ENCODE assay signal across 16 cellular contexts in genomic region chr12:17278946-17279345, GRCh38.
A peak's percentile ranks its signal among the peaks of the same experiment; 100 is the strongest.
DNase-seq lines count a peak whose midpoint lies in the region; ATAC-seq and TF ChIP-seq lines count a peak whose summit lies in the region.
"Had no signal": no experiment of that assay in that cellular context is flagged by ENCODE, and none has a peak within 500 bp of the region (broad histone marks: within the 10 kb centered on the region; RNA-seq: fewer than 3 reads in every experiment).

No MANE protein-coding gene starts in this region.

- H3K9me3 Mint-ChIP-seq in GM23338: peaks cover 13% of the 10 kb centered on the region

- no peak overlapping the region for H3K27ac Mint-ChIP-seq in GM23338
- H3K27ac Mint-ChIP-seq: CD14-positive monocyte, IgD-negative memory B cell had no signal

- DNase-seq in BE2C (no peak), GM23338 (ENCODE audit: low spot score) (peak; percentile 26), PC-3 (peak; percentile 39), right lobe of liver (no peak), vagina (ENCODE audit: extremely low spot score in 2 of 2) (no peak)
- DNase-seq: activated CD4-positive, CD25-positive, alpha-beta regulatory T cell; activated CD8-positive, alpha-beta memory T cell treated with anti-CD3 and anti-CD28 coated beads, Interleukin-2, amount 50 U/mL, for 48 hours; activated naive CD4-positive, alpha-beta T cell treated with anti-CD3 and anti-CD28 coated beads, Interleukin-2, amount 50 U/mL, for 16 hours; gastrocnemius medialis; NCI-H1436; pancreas had no signal

- H3K27me3 Mint-ChIP-seq in GM23338 (ENCODE audit: insufficient read depth, low read depth, poor library complexity): no peaks in the 10 kb centered on the region
- H3K27me3 Mint-ChIP-seq: IgD-negative memory B cell had no signal

- H3K4me2 ChIP-seq in GM23338 (no peak overlapping the region), PC-3 (ENCODE audit: low read length) (no peak overlapping the region)

- H3K36me3 Mint-ChIP-seq in GM23338 (ENCODE audit: low read depth): peaks cover 8% of the 10 kb centered on the region
- H3K36me3 Mint-ChIP-seq: CD14-positive monocyte had no signal

- no peak overlapping the region for H2AFZ ChIP-seq in GM23338
- H2AFZ ChIP-seq in PC-3 (ENCODE audit: low read length): no peak overlapping the region

- H3K4me1 ChIP-seq in BE2C (no peaks in the 10 kb centered on the region), GM23338 (ENCODE audit: insufficient read depth) (no peaks in the 10 kb centered on the region), PC-3 (ENCODE audit: insufficient read depth, low read length) (no peaks in the 10 kb centered on the region), right lobe of liver (no peaks in the 10 kb centered on the region), gastroesophageal sphincter (no peaks in the 10 kb centered on the region), vagina (no peaks in the 10 kb centered on the region)
- H3K4me1 ChIP-seq: gastrocnemius medialis, pancreas had no signal

- no TSS peak for BruUV-seq in PC-3 (replicated peaks; lab: Mats Ljungman, UMichigan)

- ATAC-seq in GM23338 (no peak), PC-3 (no peak), right lobe of liver (no peak), GM18873 (IDR thresholded peaks at IDR 0.05; ENCODE audit: low FRiP score, unreplicated experiment) (no peak), gastroesophageal sphincter (no peak), GM21515 (IDR thresholded peaks at IDR 0.05; ENCODE audit: unreplicated experiment) (no peak)
- ATAC-seq: gastrocnemius medialis, pancreas had no signal

- H3K79me2 ChIP-seq in GM23338 (replicated peaks; ENCODE audit: insufficient read depth) (no peaks in the 10 kb centered on the region), PC-3 (ENCODE audit: low read length) (no peaks in the 10 kb centered on the region)

- no peak overlapping the region for H3K27ac ChIP-seq in GM23338 (ENCODE audit: low read depth)
- H3K27ac ChIP-seq in PC-3 (ENCODE audit: low read length): no peak overlapping the region
- H3K27ac ChIP-seq in right lobe of liver: no peak overlapping the region
- no peak overlapping the region for H3K27ac ChIP-seq in gastroesophageal sphincter
- no peak overlapping the region for H3K27ac ChIP-seq in vagina
- H3K27ac ChIP-seq: gastrocnemius medialis, pancreas had no signal

- TF ChIP-seq EP300 in gastroesophageal sphincter (IDR thresholded peaks at IDR 0.05): no peak

- H3K36me3 ChIP-seq in BE2C (no peaks in the 10 kb centered on the region), GM23338 (ENCODE audit: insufficient read depth) (no peaks in the 10 kb centered on the region), PC-3 (ENCODE audit: low read depth, low read length) (no peaks in the 10 kb centered on the region), right lobe of liver (no peaks in the 10 kb centered on the region), gastroesophageal sphincter (no peaks in the 10 kb centered on the region), vagina (no peaks in the 10 kb centered on the region)
- H3K36me3 ChIP-seq: gastrocnemius medialis, pancreas had no signal

- no peak overlapping the region for H3K4me3 Mint-ChIP-seq in GM23338
- H3K4me3 Mint-ChIP-seq: CD14-positive monocyte, IgD-negative memory B cell had no signal

- no peaks in the 10 kb centered on the region for H3K4me1 Mint-ChIP-seq in GM23338
- H3K4me1 Mint-ChIP-seq: CD14-positive monocyte, IgD-negative memory B cell had no signal

- TF ChIP-seq CTCF in BE2C (IDR thresholded peaks at IDR 0.05; ENCODE audit: low read depth, low read length): peak; percentile 29; the same call in 1 of the 2 replicates
- TF ChIP-seq CTCF in GM23338 (conservative IDR thresholded peaks at IDR 0.05; ENCODE audit: low read depth in 2 of 2): peak in 1 of 2 experiments; percentile 64; a peak in 3 of 4 replicates
- peak; percentile 61; the same call in 1 of the 2 replicates for TF ChIP-seq CTCF in PC-3 (conservative IDR thresholded peaks at IDR 0.05; ENCODE audit: low read depth, low read length)
- TF ChIP-seq CTCF in right lobe of liver (IDR thresholded peaks at IDR 0.05): peak in 3 of 4 donors; percentile 28 to 31 (median 29)
- no peak for TF ChIP-seq CTCF in gastroesophageal sphincter (IDR thresholded peaks at IDR 0.05)
- TF ChIP-seq CTCF in vagina (IDR thresholded peaks at IDR 0.05): no peak

- H3K27me3 ChIP-seq in BE2C: no peaks in the 10 kb centered on the region
- no peaks in the 10 kb centered on the region for H3K27me3 ChIP-seq in GM23338 (ENCODE audit: insufficient read depth)
- H3K27me3 ChIP-seq in PC-3 (ENCODE audit: low read length): no peaks in the 10 kb centered on the region
- no peaks in the 10 kb centered on the region for H3K27me3 ChIP-seq in right lobe of liver
- no peaks in the 10 kb centered on the region for H3K27me3 ChIP-seq in gastroesophageal sphincter
- no peaks in the 10 kb centered on the region for H3K27me3 ChIP-seq in vagina
- H3K27me3 ChIP-seq: gastrocnemius medialis, pancreas had no signal

- POLR2A ChIA-PET in PC-3 (lab: Charles Lee; ENCODE audit: unreplicated experiment): no interaction called here

- H3K9me2 ChIP-seq in GM23338 (ENCODE audit: insufficient read depth): peaks cover 3% of the 10 kb centered on the region; the same call in 1 of the 2 replicates
- H3K9me2 ChIP-seq in PC-3 (replicated peaks; ENCODE audit: low read length): no peaks in the 10 kb centered on the region

- H3K4me3 ChIP-seq in BE2C (ENCODE audit: low read depth, low read length): no peak overlapping the region
- H3K4me3 ChIP-seq in GM23338: no peak overlapping the region
- H3K4me3 ChIP-seq in PC-3 (ENCODE audit: low read length): no peak overlapping the region
- no peak overlapping the region for H3K4me3 ChIP-seq in right lobe of liver
- no peak overlapping the region for H3K4me3 ChIP-seq in gastroesophageal sphincter
- H3K4me3 ChIP-seq in vagina: no peak overlapping the region
- H3K4me3 ChIP-seq: gastrocnemius medialis, pancreas had no signal

- no peak overlapping the region for H3K9ac ChIP-seq in PC-3 (ENCODE audit: low read length)

- intact Hi-C loops in PC-3 (cut with micrococcal nuclease) (loop anchor here (10.0 kb wide), 1 partner anchor 176 kb away; no protein-coding TSS in a partner anchor), right lobe of liver (cut with DNase I) (no loop called here), vagina (cut with DNase I) (no loop called here)

- H4K20me1 ChIP-seq in GM23338 (replicated peaks; ENCODE audit: insufficient read depth): no peaks in the 10 kb centered on the region
- H4K20me1 ChIP-seq in PC-3 (ENCODE audit: low read length): no peaks in the 10 kb centered on the region

- H3F3A ChIP-seq in GM23338 (replicated peaks; ENCODE audit: low read depth) (no peaks in the 10 kb centered on the region), PC-3 (ENCODE audit: low read length, unreplicated experiment) (no peaks in the 10 kb centered on the region)

- CTCF ChIA-PET in PC-3 (lab: Charles Lee): interaction anchor here (0.7 kb wide), 1 partner anchor 489 kb away, joined by 5 read pairs; no protein-coding TSS in a partner anchor

- H3K9me3 ChIP-seq in BE2C (no peaks in the 10 kb centered on the region), PC-3 (ENCODE audit: low read length) (no peaks in the 10 kb centered on the region), right lobe of liver (no peaks in the 10 kb centered on the region), gastroesophageal sphincter (no peaks in the 10 kb centered on the region), vagina (no peaks in the 10 kb centered on the region)
- H3K9me3 ChIP-seq: gastrocnemius medialis, pancreas had no signal

- TF ChIP-seq POLR2A in right lobe of liver (IDR thresholded peaks at IDR 0.05) (no peak), gastroesophageal sphincter (IDR thresholded peaks at IDR 0.05) (no peak), vagina (IDR thresholded peaks at IDR 0.05) (no peak)

TF ChIP-seq in GM23338, 12 proteins besides CTCF, POLR2A, EP300 and RAD21:
- no peak for TF ChIP-seq CREB1 (CRISPR knock-in tag; IDR thresholded peaks at IDR 0.05; ENCODE audit: low read depth)

Comparison
In these comparisons a context has a peak if more than half of its experiments do, and no peak if none do; other contexts are left out.
1. DNase-seq: peak in GM23338 (single experiment) and PC-3 (single experiment); none in BE2C (single experiment), right lobe of liver (0 of 3) and vagina (0 of 2).
2. CTCF ChIP-seq: peak in BE2C (single experiment), PC-3 (single experiment) and right lobe of liver (3 of 4); none in gastroesophageal sphincter (0 of 4) and vagina (0 of 3).